ENCODE assay signal across 21 cellular contexts in genomic region chr6:151436814-151437213, GRCh38. TPM values are rescaled to one million over a fixed set of nuclear protein-coding genes. Genes with fewer than 3 reads are reported as not detected.
DNase-seq lines count a peak whose midpoint lies in the region; ATAC-seq and TF ChIP-seq lines count a peak whose summit lies in the region.
"Had no signal": no experiment of that assay in that cellular context is flagged by ENCODE, and none has a peak within 500 bp of the region (broad histone marks: within the 10 kb centered on the region; RNA-seq: fewer than 3 reads in every experiment).

No MANE protein-coding gene starts in this region.

- H2AFZ ChIP-seq in ACC112 (ENCODE audit: low read length, unreplicated experiment) (no peak overlapping the region), IMR-90 (replicated peaks; ENCODE audit: low read length, poor library complexity) (no peak overlapping the region)

- TF ChIP-seq CTCF in IMR-90 (conservative IDR thresholded peaks at IDR 0.05; ENCODE audit: low read depth, low read length): no peak
- no peak for TF ChIP-seq CTCF in epithelial cell of proximal tubule (conservative IDR thresholded peaks at IDR 0.05; ENCODE audit: low read depth, low read length)
- no peak for TF ChIP-seq CTCF in right lobe of liver (IDR thresholded peaks at IDR 0.05)
- no peak for TF ChIP-seq CTCF in GM20000 (IDR thresholded peaks at IDR 0.05; ENCODE audit: extremely low read depth, missing control alignments)

- peaks cover 4% of the 10 kb centered on the region; the same call in 1 of the 2 replicates for H3K9me1 ChIP-seq in IMR-90 (ENCODE audit: insufficient read depth, low read length)

- peaks cover 15% of the 10 kb centered on the region for H3K36me3 Mint-ChIP-seq in activated naive CD4-positive, alpha-beta T cell treated with anti-CD3 and anti-CD28 coated beads for 36 hours (ENCODE audit: low read depth)

- intact Hi-C loops in IMR-90 (cut with micrococcal nuclease): no loop called here
- intact Hi-C loops in right lobe of liver (cut with DNase I): no loop called here
- intact Hi-C loops in activated naive CD4-positive, alpha-beta T cell treated with anti-CD3 and anti-CD28 coated beads for 36 hours (cut with micrococcal nuclease): no loop called here

- H3K79me1 ChIP-seq in IMR-90 (ENCODE audit: low read depth in 1 of 2, low read length in 2 of 2): peaks cover 13 to 31% of the 10 kb centered on the region in 2 experiments

- H3K4ac ChIP-seq in IMR-90 (ENCODE audit: low read depth, low read length): no peak overlapping the region

- H3K36me3 ChIP-seq in ACC112 (ENCODE audit: insufficient read depth, low read length): peaks cover 8% of the 10 kb centered on the region
- H3K36me3 ChIP-seq in IMR-90 (ENCODE audit: control insufficient read depth, insufficient read depth, low read length): peaks cover 7% of the 10 kb centered on the region
- H3K36me3 ChIP-seq in right lobe of liver: peaks cover 0 to 24% (median 3%) of the 10 kb centered on the region in 4 donors
- H3K36me3 ChIP-seq: pancreas had no signal

- no peaks in the 10 kb centered on the region for H3K9me3 Mint-ChIP-seq in activated naive CD4-positive, alpha-beta T cell treated with anti-CD3 and anti-CD28 coated beads for 36 hours
- H3K9me3 Mint-ChIP-seq: activated T-cell treated with anti-CD3 and anti-CD28 coated beads, Interleukin-2, amount 50 U/mL, for 24 hours; mesothelial cell of epicardium; type B pancreatic cell had no signal

- no peak overlapping the region for H3K9ac ChIP-seq in IMR-90 (ENCODE audit: low read depth, low read length)

- H3K4me3 ChIP-seq in ACC112 (ENCODE audit: low read depth, low read length): peak overlapping the region; percentile 47
- H3K4me3 ChIP-seq in IMR-90 (ENCODE audit: insufficient read depth, low read depth, low read length): no peak overlapping the region
- H3K4me3 ChIP-seq in epithelial cell of proximal tubule (ENCODE audit: low read depth, low read length): no peak overlapping the region
- H3K4me3 ChIP-seq in right lobe of liver: no peak overlapping the region
- H3K4me3 ChIP-seq: pancreas had no signal

- H4K20me1 ChIP-seq in IMR-90 (ENCODE audit: insufficient read depth, low read length): peaks cover 10% of the 10 kb centered on the region; the same call in 1 of the 2 replicates

- no TSS peak for BruUV-seq in IMR-90 (replicated peaks; lab: Mats Ljungman, UMichigan)

- no peak overlapping the region for H2BK120ac ChIP-seq in IMR-90 (ENCODE audit: low read depth, low read length)

- no peak overlapping the region for H4K91ac ChIP-seq in IMR-90 (ENCODE audit: insufficient read depth, low read depth, low read length)

- ATAC-seq in IMR-90 (ENCODE audit: low read depth) (peak; percentile 48), right lobe of liver (peak; percentile 23 to 54 (median 29)), GM18505 (IDR thresholded peaks at IDR 0.05; ENCODE audit: unreplicated experiment) (no peak)

- H3K4me2 ChIP-seq in IMR-90 (ENCODE audit: low read depth, low read length): no peak overlapping the region

- H2BK15ac ChIP-seq in IMR-90 (ENCODE audit: low read depth, low read length): no peak overlapping the region

- peaks cover 24% of the 10 kb centered on the region for H3K4me1 Mint-ChIP-seq in activated naive CD4-positive, alpha-beta T cell treated with anti-CD3 and anti-CD28 coated beads for 36 hours (ENCODE audit: low read depth)

- no peak overlapping the region for H3K4me3 Mint-ChIP-seq in activated naive CD4-positive, alpha-beta T cell treated with anti-CD3 and anti-CD28 coated beads for 36 hours
- H3K4me3 Mint-ChIP-seq: activated T-cell treated with anti-CD3 and anti-CD28 coated beads, Interleukin-2, amount 50 U/mL, for 24 hours; mesothelial cell of epicardium; type B pancreatic cell had no signal

- no peaks in the 10 kb centered on the region for H3K27me3 Mint-ChIP-seq in activated naive CD4-positive, alpha-beta T cell treated with anti-CD3 and anti-CD28 coated beads for 36 hours (ENCODE audit: low read depth)
- H3K27me3 Mint-ChIP-seq: activated T-cell treated with anti-CD3 and anti-CD28 coated beads, Interleukin-2, amount 50 U/mL, for 24 hours; type B pancreatic cell had no signal

- H3K18ac ChIP-seq in IMR-90 (ENCODE audit: low read depth, low read length): no peak overlapping the region; the same call in 1 of the 2 replicates

- H3K27ac Mint-ChIP-seq in activated naive CD4-positive, alpha-beta T cell treated with anti-CD3 and anti-CD28 coated beads for 36 hours: no peak overlapping the region
- H3K27ac Mint-ChIP-seq: mesothelial cell of epicardium, type B pancreatic cell had no signal

- H2BK20ac ChIP-seq in IMR-90 (ENCODE audit: low read depth, low read length): no peak overlapping the region

- TF ChIP-seq RAD21 in IMR-90 (IDR thresholded peaks at IDR 0.05; ENCODE audit: low read length): no peak

- CTCF ChIA-PET in IMR-90 (lab: Yijun Ruan, JAX): interaction anchor here (1.1 kb wide), 1 partner anchor 9 kb away, joined by 3 read pairs; no protein-coding TSS in a partner anchor
- CTCF ChIA-PET in activated naive CD4-positive, alpha-beta T cell treated with anti-CD3 and anti-CD28 coated beads for 36 hours (lab: Charles Lee): interaction anchor here (1.3 kb wide), 1 partner anchor 12 kb away, joined by 3 read pairs; no protein-coding TSS in a partner anchor

- DNase-seq in IMR-90: peak; percentile 48
- DNase-seq in epithelial cell of proximal tubule (ENCODE audit: low read depth): peak; percentile 89
- DNase-seq in right lobe of liver: no peak
- no peak for DNase-seq in NOMO-1 (lab: John Stamatoyannopoulos, UW; ENCODE audit: unreplicated experiment in 2 of 2)
- no peak for DNase-seq in activated naive CD4-positive, alpha-beta T cell treated with anti-CD3 and anti-CD28 coated beads for 36 hours
- DNase-seq in GM20000 (ENCODE audit: low spot score): no peak
- DNase-seq: activated CD4-positive, alpha-beta T cell treated with anti-CD3 and anti-CD28 coated beads for 48 hours; activated T-cell treated with anti-CD3 and anti-CD28 coated beads, Interleukin-2, amount 50 U/mL, for 24 hours; AML-193; DMS79; effector memory CD4-positive, alpha-beta T cell; Kasumi-1; NCI-H2029 treated with DMSO at 0.1 percent for 48 hours; NCI-H748 treated with DMSO at 0.1 percent for 48 hours; pancreas had no signal

- POLR2A ChIA-PET in IMR-90 (lab: Charles Lee; ENCODE audit: unreplicated experiment): interaction anchor here (0.6 to 1.1 kb wide), 2 partner anchors 9 to 11 kb away, joined by 4 to 9 read pairs; no protein-coding TSS in a partner anchor

- H4K5ac ChIP-seq in IMR-90 (ENCODE audit: low read depth, low read length): no peak overlapping the region

- no peaks in the 10 kb centered on the region for H3K27me3 ChIP-seq in ACC112 (ENCODE audit: insufficient read depth, low read length)
- H3K27me3 ChIP-seq in IMR-90 (ENCODE audit: control insufficient read depth, insufficient read depth, low read length): no peaks in the 10 kb centered on the region
- H3K27me3 ChIP-seq in right lobe of liver: no peaks in the 10 kb centered on the region
- H3K27me3 ChIP-seq: pancreas had no signal

- H3K27ac ChIP-seq in ACC112 (ENCODE audit: low read depth, low read length) (peak overlapping the region; percentile 96), IMR-90 (ENCODE audit: insufficient read depth, low read length) (no peak overlapping the region), right lobe of liver (peak overlapping the region in 2 of 3 donors; percentile 9 to 41)

- peaks cover 49% of the 10 kb centered on the region for H3K79me2 ChIP-seq in ACC112 (ENCODE audit: control insufficient read depth, insufficient read depth, low read length, unreplicated experiment)

- dilution Hi-C loops in IMR-90 (cut with HindIII; ENCODE audit: low sequenced_read_pairs, unreplicated experiment): no loop called here

- in situ Hi-C loops in IMR-90 (cut with MboI; ENCODE audit: low sequenced_read_pairs): loop anchor here (25.0 kb wide), 1 partner anchor 700 kb away; no protein-coding TSS in a partner anchor

- H2AK5ac ChIP-seq in IMR-90 (ENCODE audit: low read depth, low read length): no peak overlapping the region

- H3K56ac ChIP-seq in IMR-90 (ENCODE audit: extremely low read depth, insufficient read depth, low read length): no peak overlapping the region

- H3K14ac ChIP-seq in IMR-90 (replicated peaks; ENCODE audit: low read depth, low read length): 0 out of 2 replicates have a peak overlapping the region, but pooled peaks have one; percentile 12

- no peaks in the 10 kb centered on the region for H3K9me3 ChIP-seq in IMR-90 (ENCODE audit: control insufficient read depth, insufficient read depth, low read length)
- H3K9me3 ChIP-seq in right lobe of liver: no peaks in the 10 kb centered on the region
- H3K9me3 ChIP-seq: pancreas had no signal

- H3K4me1 ChIP-seq in ACC112 (ENCODE audit: control insufficient read depth, insufficient read depth, low read length, unreplicated experiment) (peaks cover 40% of the 10 kb centered on the region), IMR-90 (ENCODE audit: control insufficient read depth, insufficient read depth, low read length) (peaks cover 2% of the 10 kb centered on the region), right lobe of liver (peaks cover 0 to 37% (median 14%) of the 10 kb centered on the region in 4 donors)

- no peak overlapping the region for H2AK9ac ChIP-seq in IMR-90 (replicated peaks; ENCODE audit: low read depth, low read length, poor library complexity)

- TF ChIP-seq POLR2A in IMR-90 (IDR thresholded peaks at IDR 0.05; ENCODE audit: low read depth, low read length) (no peak), right lobe of liver (IDR thresholded peaks at IDR 0.05) (no peak), GM18505 (IDR thresholded peaks at IDR 0.05; ENCODE audit: borderline replicate concordance, extremely low read depth, insufficient read depth, insufficient read length) (no peak)

- peak overlapping the region; percentile 15 for H2BK5ac ChIP-seq in IMR-90 (ENCODE audit: low read depth, low read length, poor library complexity, severe bottlenecking)

- H4K8ac ChIP-seq in IMR-90 (ENCODE audit: low read depth in 2 of 2, low read length in 2 of 2): no peak overlapping the region

- no peak overlapping the region for H3K23ac ChIP-seq in IMR-90 (ENCODE audit: low read depth, low read length)

RNA-seq across cellular contexts. Expression of gene RMND1, which starts 15.1 kb away (rescaled TPM):
- total RNA-seq in IMR-90 (2012; rRNA removed) (24.6 and 32.8 TPM in 2 replicates), epithelial cell of proximal tubule (24.7 and 33.6 TPM in 2 replicates), right lobe of liver (10 to 100 TPM; 13.1 to 23.4 (median 19.5) TPM)
- polyA plus RNA-seq in IMR-90 (2012; rRNA removed): 10.6 and 13.1 TPM in 2 replicates
- 2.7 and 4.7 TPM in 2 replicates for polyA plus RNA-seq in IMR-90 (2012; cell fraction: cytosol; rRNA removed)
- polyA plus RNA-seq in IMR-90 (2012; cell fraction: nucleus; rRNA removed; ENCODE audit: low replicate concordance): 1.6 and 11.1 TPM in 2 replicates
- total RNA-seq in activated naive CD4-positive, alpha-beta T cell treated with anti-CD3 and anti-CD28 coated beads for 36 hours: 10 to 100 TPM; 16.7 to 18.4 TPM

RNA-seq across cellular contexts. Expression of gene ZBTB2, which starts 45.5 kb away (rescaled TPM):
- total RNA-seq in IMR-90 (2012; rRNA removed) (11.7 and 11.8 TPM in 2 replicates), epithelial cell of proximal tubule (8.9 and 18.6 TPM in 2 replicates), right lobe of liver (1 to 10 TPM; 3.2 to 6.0 (median 4.5) TPM)
- 17.7 and 17.8 TPM in 2 replicates for polyA plus RNA-seq in IMR-90 (2012; rRNA removed)
- polyA plus RNA-seq in IMR-90 (2012; cell fraction: cytosol; rRNA removed): 4.3 and 9.6 TPM in 2 replicates
- 5.6 and 10.9 TPM in 2 replicates for polyA plus RNA-seq in IMR-90 (2012; cell fraction: nucleus; rRNA removed; ENCODE audit: low replicate concordance)
- total RNA-seq in activated naive CD4-positive, alpha-beta T cell treated with anti-CD3 and anti-CD28 coated beads for 36 hours: 10 to 100 TPM; 10.7 to 10.8 TPM

RNA-seq across cellular contexts. Expression of gene CCDC170, which starts 57.0 kb away (rescaled TPM):
- total RNA-seq in IMR-90 (2012; rRNA removed) (0.28 and 0.54 TPM in 2 replicates), epithelial cell of proximal tubule (0.06 and 0.07 TPM in 2 replicates), right lobe of liver (under 1 TPM; 0.31 to 0.93 (median 0.55) TPM)
- 0.12 and 0.14 TPM in 2 replicates for polyA plus RNA-seq in IMR-90 (2012; rRNA removed)
- 0.03 and 0.47 TPM in 2 replicates for polyA plus RNA-seq in IMR-90 (2012; cell fraction: cytosol; rRNA removed)
- 0.01 and 0.21 TPM in 2 replicates for polyA plus RNA-seq in IMR-90 (2012; cell fraction: nucleus; rRNA removed; ENCODE audit: low replicate concordance)
- not detected for total RNA-seq in activated naive CD4-positive, alpha-beta T cell treated with anti-CD3 and anti-CD28 coated beads for 36 hours
- total RNA-seq: RPMI7951; T-helper 2 cell treated with Interferon-gamma antibody and Interleukin-4, amounts not matched to agents 100 ng/mL and 5 ng/mL, for 36 hours had no signal

Comparison
In these comparisons a context has a peak if more than half of its experiments do, and no peak if none do; other contexts are left out.
1. DNase-seq: peak in IMR-90 (single experiment) and epithelial cell of proximal tubule (single experiment); none in right lobe of liver (0 of 3), NOMO-1 (0 of 2), activated naive CD4-positive, alpha-beta T cell treated with anti-CD3 and anti-CD28 coated beads for 36 hours (single experiment) and GM20000 (single experiment).